15 cellular contexts compared by ENCODE assay signal in genomic region chr5:136031713-136032112, GRCh38. TPM values are rescaled to one million over a fixed set of nuclear protein-coding genes. Genes with fewer than 3 reads are reported as not detected.
DNase-seq lines count a peak whose midpoint lies in the region; ATAC-seq, FAIRE-seq and TF ChIP-seq lines count a peak whose summit lies in the region.
"Had no signal": no experiment of that assay in that cellular context is flagged by ENCODE, and none has a peak within 500 bp of the region (broad histone marks: within the 10 kb centered on the region; RNA-seq: fewer than 3 reads in every experiment).

No MANE protein-coding gene starts in this region.

- H3K4me3 ChIP-seq in HEK293 (ENCODE audit: low read depth, low read length) (no peak overlapping the region), astrocyte (ENCODE audit: insufficient read depth, low read depth, low read length) (peak overlapping the region; percentile 84), suprapubic skin (peak overlapping the region; percentile 0), lower lobe of right lung (no peak overlapping the region)

- no peak overlapping the region for H2AK5ac ChIP-seq in H9 (ENCODE audit: insufficient read length, low read length)

- no peak overlapping the region for H2BK120ac ChIP-seq in H9 (ENCODE audit: low read depth, low read length, poor library complexity, severe bottlenecking)

- H3K4me1 Mint-ChIP-seq in astrocyte (ENCODE audit: low read depth, unreplicated experiment) (peaks cover 66% of the 10 kb centered on the region), H9 (peaks cover 4 to 29% of the 10 kb centered on the region in 2 experiments)

- H3K4me3 Mint-ChIP-seq in astrocyte (ENCODE audit: unreplicated experiment), result peak overlapping the region; percentile 92
- H3K4me3 Mint-ChIP-seq in H9, result no peak overlapping the region
- H3K4me3 Mint-ChIP-seq: activated naive CD4-positive, alpha-beta T cell treated with anti-CD3 and anti-CD28 coated beads for 36 hours; natural killer cell had no signal

- ATAC-seq in lower lobe of right lung, result no peak
- ATAC-seq: natural killer cell had no signal

- no peak overlapping the region for H3K23ac ChIP-seq in H9 (ENCODE audit: insufficient read length, low read depth, low read length)

- CTCF ChIA-PET in HEK293 (lab: Yijun Ruan, JAX), result interaction anchor here (0.7 to 1.9 kb wide), 6 partner anchors 26 to 180 kb away, joined by 3 to 6 read pairs (median 4); no protein-coding TSS in a partner anchor

- H3K27me3 Mint-ChIP-seq in astrocyte (ENCODE audit: low read depth, unreplicated experiment), result peaks cover 14% of the 10 kb centered on the region
- peaks cover 57% of the 10 kb centered on the region for H3K27me3 Mint-ChIP-seq in H9 (ENCODE audit: low read depth)

- H3K9me3 Mint-ChIP-seq in astrocyte (ENCODE audit: unreplicated experiment) (peaks cover 6% of the 10 kb centered on the region), H9 (no peaks in the 10 kb centered on the region; a peak in 1 of 5 replicates)
- H3K9me3 Mint-ChIP-seq: activated naive CD4-positive, alpha-beta T cell treated with anti-CD3 and anti-CD28 coated beads for 36 hours; natural killer cell had no signal

- TF ChIP-seq EP300 in suprapubic skin (IDR thresholded peaks at IDR 0.05), result no peak

- no peak for TF ChIP-seq POLR2A in suprapubic skin (IDR thresholded peaks at IDR 0.05)

- no peak overlapping the region for H4K5ac ChIP-seq in H9 (ENCODE audit: insufficient read length, low read depth, low read length)

- no peak overlapping the region for H2BK12ac ChIP-seq in H9 (ENCODE audit: insufficient read length, low read depth, low read length)

- H3K14ac ChIP-seq in H9 (ENCODE audit: insufficient read depth, low read length), result no peak overlapping the region

- peak; percentile 63 for DNase-seq in astrocyte (ENCODE audit: low read depth)
- peak; percentile 53 for DNase-seq in islet precursor cell
- no peak for DNase-seq in suprapubic skin (ENCODE audit: low spot score in 2 of 2)
- DNase-seq in lower lobe of right lung, result no peak
- DNase-seq in NCI-H2029 treated with DMSO at 0.1 percent for 48 hours (lab: John Stamatoyannopoulos, UW), result no peak
- DNase-seq in DMS79 (lab: John Stamatoyannopoulos, UW), result no peak
- DNase-seq in H9, result no peak
- DNase-seq: activated CD8-positive, alpha-beta memory T cell treated with anti-CD3 and anti-CD28 coated beads for 24 hours; activated naive CD4-positive, alpha-beta T cell treated with anti-CD3 and anti-CD28 coated beads for 36 hours; cerebellar nuclear complex; esophagus squamous epithelium; natural killer cell; small intestine had no signal

- POLR2A ChIA-PET in HEK293 (lab: Yijun Ruan, JAX), result no interaction called here

- no peak overlapping the region for H4K91ac ChIP-seq in H9 (ENCODE audit: insufficient read length, low read depth, low read length)

- no peak overlapping the region for H3K18ac ChIP-seq in H9 (ENCODE audit: insufficient read length, low read depth, low read length)

- H3K27me3 ChIP-seq in astrocyte (ENCODE audit: insufficient read depth, low read length) (no peaks in the 10 kb centered on the region), suprapubic skin (no peaks in the 10 kb centered on the region), lower lobe of right lung (ENCODE audit: low read depth) (peaks cover 12% of the 10 kb centered on the region), H9 (ENCODE audit: insufficient read depth, low read length) (peaks cover 18% of the 10 kb centered on the region; the same call in 1 of the 2 replicates)

- H2BK5ac ChIP-seq in H9 (ENCODE audit: insufficient read length, low read length), result no peak overlapping the region

- H3K36me3 ChIP-seq in HEK293 (ENCODE audit: control insufficient read depth in 2 of 2, insufficient read depth in 1 of 2, low read length in 2 of 2) (no peaks in the 10 kb centered on the region), astrocyte (ENCODE audit: insufficient read depth, low read length) (peaks cover 43% of the 10 kb centered on the region), suprapubic skin (no peaks in the 10 kb centered on the region), lower lobe of right lung (peaks cover 5% of the 10 kb centered on the region)
- H3K36me3 ChIP-seq: esophagus squamous epithelium, thoracic aorta had no signal

- H2AFZ ChIP-seq in astrocyte (ENCODE audit: low read depth, low read length) (no peak overlapping the region), H9 (ENCODE audit: low read length) (no peak overlapping the region)

- no peak overlapping the region for H4K8ac ChIP-seq in H9 (replicated peaks; ENCODE audit: insufficient read length, low read depth, low read length)

- H3K79me2 ChIP-seq in astrocyte (ENCODE audit: insufficient read depth, low read length) (peaks cover 92% of the 10 kb centered on the region), H9 (ENCODE audit: insufficient read depth, low read length) (no peaks in the 10 kb centered on the region)

- H3K27ac ChIP-seq in HEK293 (ENCODE audit: extremely low read depth, low read depth, low read length) (no peak overlapping the region; the same call in 1 of the 2 replicates), astrocyte (ENCODE audit: low read depth, low read length) (peak overlapping the region; percentile 89), suprapubic skin (no peak overlapping the region), lower lobe of right lung (no peak overlapping the region), H9 (ENCODE audit: insufficient read length, low read depth, low read length) (no peak overlapping the region)
- H3K27ac ChIP-seq: thoracic aorta had no signal

- peaks cover 3% of the 10 kb centered on the region for H3K23me2 ChIP-seq in H9 (ENCODE audit: insufficient read length, low read depth, low read length, poor library complexity, severe bottlenecking)

- no peak overlapping the region for H2BK20ac ChIP-seq in H9 (ENCODE audit: low read depth, low read length, poor library complexity, severe bottlenecking)

- H4K20me1 ChIP-seq in astrocyte (ENCODE audit: insufficient read depth, low read length), result peaks cover 64% of the 10 kb centered on the region
- H4K20me1 ChIP-seq in H9 (ENCODE audit: control insufficient read depth, insufficient read depth, insufficient read length), result no peaks in the 10 kb centered on the region

- no peaks in the 10 kb centered on the region for H3K79me1 ChIP-seq in H9 (ENCODE audit: insufficient read depth, low read depth, low read length, poor library complexity, severe bottlenecking)

- peaks cover 7% of the 10 kb centered on the region for H3K4me1 ChIP-seq in HEK293 (ENCODE audit: control insufficient read depth, insufficient read depth, low read length)
- peaks cover 75% of the 10 kb centered on the region for H3K4me1 ChIP-seq in astrocyte (ENCODE audit: insufficient read depth, low read length)
- H3K4me1 ChIP-seq in suprapubic skin, result peaks cover 74% of the 10 kb centered on the region
- H3K4me1 ChIP-seq in lower lobe of right lung, result peaks cover 56% of the 10 kb centered on the region
- H3K4me1 ChIP-seq in H9 (ENCODE audit: insufficient read depth, low read length), result no peaks in the 10 kb centered on the region

- H3K56ac ChIP-seq in H9 (ENCODE audit: insufficient read length, low read depth, low read length), result no peak overlapping the region

- intact Hi-C loops in lower lobe of right lung (cut with DNase I), result no loop called here

- no peaks in the 10 kb centered on the region for H3K9me3 ChIP-seq in HEK293 (ENCODE audit: control insufficient read depth, insufficient read depth, low read depth, low read length)
- no peaks in the 10 kb centered on the region for H3K9me3 ChIP-seq in astrocyte (ENCODE audit: insufficient read depth, low read depth, low read length)
- H3K9me3 ChIP-seq in suprapubic skin, result no peaks in the 10 kb centered on the region
- H3K9me3 ChIP-seq in lower lobe of right lung, result no peaks in the 10 kb centered on the region
- H3K9me3 ChIP-seq in H9 (ENCODE audit: control insufficient read depth, low read depth, low read length), result no peaks in the 10 kb centered on the region
- H3K9me3 ChIP-seq: esophagus squamous epithelium, thoracic aorta had no signal

- H3K36me3 Mint-ChIP-seq in astrocyte (ENCODE audit: low read depth, unreplicated experiment) (peaks cover 45% of the 10 kb centered on the region), H9 (ENCODE audit: insufficient read depth in 1 of 3, low read depth in 3 of 3) (no peaks in the 10 kb centered on the region)
- H3K36me3 Mint-ChIP-seq: natural killer cell had no signal

- H3K27ac Mint-ChIP-seq in astrocyte (ENCODE audit: unreplicated experiment) (peak overlapping the region; percentile 78), H9 (no peak overlapping the region)
- H3K27ac Mint-ChIP-seq: activated naive CD4-positive, alpha-beta T cell treated with anti-CD3 and anti-CD28 coated beads for 36 hours; natural killer cell had no signal

- H3T11ph ChIP-seq in H9 (ENCODE audit: low read length), result no peak overlapping the region

- no peak overlapping the region for H3K4ac ChIP-seq in H9 (ENCODE audit: low read depth, low read length)

- no peak overlapping the region for H2BK15ac ChIP-seq in H9 (ENCODE audit: low read depth, low read length)

- TF ChIP-seq CTCF in HEK293 (tag by site-specific recombination; IDR thresholded peaks at IDR 0.05) (no peak), astrocyte (IDR thresholded peaks at IDR 0.05; ENCODE audit: insufficient read depth, low read depth, low read length) (no peak), suprapubic skin (IDR thresholded peaks at IDR 0.05) (no peak), lower lobe of right lung (IDR thresholded peaks at IDR 0.05) (no peak), H9 (conservative IDR thresholded peaks at IDR 0.05) (no peak)

- WGBS in suprapubic skin, result 18% methylated on average over 6 of the region's 6 CpGs
- no CpG with 5 or more reads among the region's 6 CpGs for WGBS in H9 (ENCODE audit: extremely low coverage, insufficient read length, low lambda C conversion rate)

- H3K9ac ChIP-seq in astrocyte (ENCODE audit: low read length), result peak overlapping the region; percentile 97
- no peak overlapping the region for H3K9ac ChIP-seq in H9 (ENCODE audit: extremely low read depth, insufficient read length, low read length)

- H3K4me2 ChIP-seq in astrocyte (ENCODE audit: low read length), result peak overlapping the region; percentile 96
- H3K4me2 ChIP-seq in H9 (ENCODE audit: insufficient read depth, insufficient read length, low read length), result no peak overlapping the region

- FAIRE-seq in astrocyte (lab: Jason Lieb, UNC), result no peak
- FAIRE-seq: small intestine had no signal

TF ChIP-seq in HEK293, 187 proteins besides CTCF, POLR2A, EP300 and RAD21:
- TF ChIP-seq ZFHX2 (tag by site-specific recombination; conservative IDR thresholded peaks at IDR 0.05), result peak; percentile 91
- TF ChIP-seq EGR2 (tag by site-specific recombination; IDR thresholded peaks at IDR 0.05; ENCODE audit: low read depth), result peak; percentile 84
- no peak for TF ChIP-seq ZBTB21 (tag by site-specific recombination; IDR thresholded peaks at IDR 0.05)
- no peak for TF ChIP-seq ZNF776 (tag by site-specific recombination; IDR thresholded peaks at IDR 0.05; ENCODE audit: borderline replicate concordance)

RNA-seq across cellular contexts. Expression of gene TGFBI, which starts 2.9 kb away (rescaled TPM):
- 1,145 and 1,862 TPM in 2 replicates for total RNA-seq in astrocyte
- 100 to 1,000 TPM; 300 to 719 (median 389) TPM for total RNA-seq in suprapubic skin
- 140 TPM for total RNA-seq in lower lobe of right lung
- total RNA-seq in H9 (2021), result 3.2 and 4.7 TPM in 2 replicates
- total RNA-seq: activated naive CD4-positive, alpha-beta T cell treated with anti-CD3 and anti-CD28 coated beads for 36 hours had no signal

Comparison
In these comparisons a context has a peak if more than half of its experiments do, and no peak if none do; other contexts are left out.
1. H3K4me3 ChIP-seq: peak in astrocyte (single experiment) and suprapubic skin (single experiment); none in HEK293 (single experiment) and lower lobe of right lung (single experiment).
2. DNase-seq: peak in astrocyte (single experiment) and islet precursor cell (single experiment); none in suprapubic skin (0 of 2), lower lobe of right lung (single experiment), NCI-H2029 treated with DMSO at 0.1 percent for 48 hours (single experiment), DMS79 (single experiment) and H9 (single experiment).
3. RNA of gene TGFBI, which starts 2.9 kb away (total RNA-seq): 1,145 to 1,862 TPM in astrocyte, 300 to 719 TPM in suprapubic skin and 140 TPM in lower lobe of right lung (single experiment); 3.2 to 4.7 TPM in H9; every median in the first group is over 10 times any median in the second.